1 cellular context compared by ENCODE assay signal in the genomic region with DNA sequence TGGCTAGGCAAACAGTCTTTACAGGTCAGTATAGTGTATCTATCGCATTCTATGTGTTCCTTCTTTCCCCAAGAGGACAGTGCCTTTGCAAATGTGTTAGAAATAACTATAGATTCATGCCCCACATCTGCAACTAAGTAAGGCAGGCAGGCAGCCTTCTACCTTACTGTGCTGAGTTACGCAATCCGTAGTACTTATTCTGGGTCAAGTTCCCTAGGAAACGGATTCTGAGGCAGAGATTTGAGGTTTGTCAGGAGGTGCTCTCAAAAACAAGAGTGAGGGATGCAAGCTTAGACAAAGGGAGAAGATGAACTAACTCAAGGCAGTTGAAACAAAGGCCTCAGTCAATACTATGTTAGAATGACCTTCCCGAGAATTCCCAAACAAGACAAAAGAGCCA.
TF ChIP-seq lines count a peak whose summit lies in the region.

No MANE protein-coding gene starts in this region.

TF ChIP-seq in H1, 55 proteins besides CTCF, POLR2A, EP300 and RAD21:
- TF ChIP-seq CEBPB (IDR thresholded peaks at IDR 0.05; ENCODE audit: low read depth, low read length) (peak; percentile 91), MAX (IDR thresholded peaks at IDR 0.05) (no peak)
TF ChIP-seq in H1: peak in this region for 1.
